25 cellular contexts compared by ENCODE assay signal in genomic region chr3:107966261-107966660, GRCh38.
"Had no signal": no experiment of that assay in that cellular context is flagged by ENCODE, and none has a peak within 500 bp of the region (broad histone marks: within the 10 kb centered on the region; RNA-seq: fewer than 3 reads in every experiment).

No MANE protein-coding gene starts in this region.

- H3K27me3 Mint-ChIP-seq: dendritic cell treated with granulocyte-macrophage colony-stimulating factor and Interleukin-4, amounts not matched to agents 40 ng/mL and 50 ng/mL, for 4 days; natural killer cell treated with Interleukin-12 subunit alpha and Interleukin-12 subunit beta and Interleukin-15 and Interleukin-18, amount 100 ng/mL, for 72 hours; stimulated activated naive B cell treated with anti-CD40 and anti-IgM and Interleukin-4, amounts not matched to agents 10 μg/mL and 1 μg/mL and 100 μg/mL, for 72 hours; stimulated activated naive CD8-positive, alpha-beta T cell treated with anti-CD3 and anti-CD28 coated beads, Interleukin-15, amount 100 ng/mL, for 72 hours had no signal

- H3K4me3 Mint-ChIP-seq: dendritic cell treated with granulocyte-macrophage colony-stimulating factor and Interleukin-4, amounts not matched to agents 40 ng/mL and 50 ng/mL, for 4 days; immature natural killer cell; natural killer cell treated with Interleukin-12 subunit alpha and Interleukin-12 subunit beta and Interleukin-15 and Interleukin-18, amount 100 ng/mL, for 72 hours; stimulated activated naive B cell treated with anti-CD40 and anti-IgM and Interleukin-4, amounts not matched to agents 10 μg/mL and 1 μg/mL and 100 μg/mL, for 72 hours; stimulated activated naive CD8-positive, alpha-beta T cell treated with anti-CD3 and anti-CD28 coated beads, Interleukin-15, amount 100 ng/mL, for 72 hours had no signal

- H3K27ac ChIP-seq: epithelial cell of prostate, esophagus muscularis mucosa, gastroesophageal sphincter, neutrophil, psoas muscle, right lobe of liver, spleen, testis, transverse colon had no signal

- H3K9me3 ChIP-seq: esophagus muscularis mucosa, gastroesophageal sphincter, neutrophil, psoas muscle, right lobe of liver, spleen, testis, transverse colon had no signal

- H3K27me3 ChIP-seq: esophagus muscularis mucosa, gastroesophageal sphincter, neutrophil, right lobe of liver, spleen, testis, transverse colon had no signal

- H3K9me3 Mint-ChIP-seq: dendritic cell treated with granulocyte-macrophage colony-stimulating factor and Interleukin-4, amounts not matched to agents 40 ng/mL and 50 ng/mL, for 4 days; immature natural killer cell; natural killer cell treated with Interleukin-12 subunit alpha and Interleukin-12 subunit beta and Interleukin-15 and Interleukin-18, amount 100 ng/mL, for 72 hours; stimulated activated naive B cell treated with anti-CD40 and anti-IgM and Interleukin-4, amounts not matched to agents 10 μg/mL and 1 μg/mL and 100 μg/mL, for 72 hours; stimulated activated naive CD8-positive, alpha-beta T cell treated with anti-CD3 and anti-CD28 coated beads, Interleukin-15, amount 100 ng/mL, for 72 hours had no signal

- DNase-seq: effector memory CD4-positive, alpha-beta T cell; glutamatergic neuron; immature natural killer cell; left colon; left ventricle myocardium superior; mesenchymal stem cell; midbrain; psoas muscle; retina; right lobe of liver; spleen; stimulated activated CD4-positive, alpha-beta T cell treated with anti-CD3 and anti-CD28 coated beads, Interleukin-15, amount 100 ng/mL, for 24 hours; stimulated activated CD4-positive, alpha-beta T cell treated with anti-CD3 and anti-CD28 coated beads, Interleukin-1b, Interleukin-23, amount 100 ng/mL, for 48 hours; stimulated activated CD4-positive, alpha-beta T cell treated with anti-CD3 and anti-CD28 coated beads, Interleukin-4, amount 100 ng/mL, for 24 hours; stimulated activated naive B cell treated with anti-CD40 and anti-IgM and Interleukin-4, amounts not matched to agents 10 μg/mL and 1 μg/mL and 100 μg/mL, for 72 hours; stimulated activated naive CD8-positive, alpha-beta T cell treated with anti-CD3 and anti-CD28 coated beads, Interleukin-15, amount 100 ng/mL, for 72 hours; testis; transverse colon had no signal

- H3K27ac Mint-ChIP-seq: dendritic cell treated with granulocyte-macrophage colony-stimulating factor and Interleukin-4, amounts not matched to agents 40 ng/mL and 50 ng/mL, for 4 days; stimulated activated naive B cell treated with anti-CD40 and anti-IgM and Interleukin-4, amounts not matched to agents 10 μg/mL and 1 μg/mL and 100 μg/mL, for 72 hours; stimulated activated naive CD8-positive, alpha-beta T cell treated with anti-CD3 and anti-CD28 coated beads, Interleukin-15, amount 100 ng/mL, for 72 hours had no signal

- H3K36me3 ChIP-seq: esophagus muscularis mucosa, gastroesophageal sphincter, neutrophil, right lobe of liver, spleen, transverse colon had no signal

- H3K36me3 Mint-ChIP-seq: natural killer cell treated with Interleukin-12 subunit alpha and Interleukin-12 subunit beta and Interleukin-15 and Interleukin-18, amount 100 ng/mL, for 72 hours; stimulated activated naive B cell treated with anti-CD40 and anti-IgM and Interleukin-4, amounts not matched to agents 10 μg/mL and 1 μg/mL and 100 μg/mL, for 72 hours had no signal

- H3K4me1 ChIP-seq: right lobe of liver had no signal

- H3K4me3 ChIP-seq: esophagus muscularis mucosa, gastroesophageal sphincter, lung, psoas muscle, right lobe of liver, spleen, testis, transverse colon had no signal
